ENCODE assay signal across 31 cellular contexts in the genomic region with DNA sequence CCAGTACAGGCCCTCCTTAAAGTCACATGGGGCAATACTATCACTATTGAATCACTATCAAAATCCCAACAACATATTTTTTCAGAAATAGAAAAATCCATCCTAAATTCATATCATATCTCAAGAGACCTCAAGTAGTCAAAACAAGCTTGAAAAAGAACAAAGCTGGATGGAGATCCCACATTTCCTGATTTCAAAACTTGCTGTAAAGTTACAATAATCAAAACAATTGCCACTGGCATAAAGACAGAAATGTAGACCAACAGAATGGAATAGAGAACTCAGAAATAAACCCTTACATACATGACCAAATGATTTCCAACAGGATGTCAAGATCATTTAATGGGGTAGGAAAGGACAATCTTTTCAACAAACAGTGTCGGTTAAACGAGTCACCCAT.
"Had no signal": no experiment of that assay in that cellular context is flagged by ENCODE, and none has a peak within 500 bp of the region (broad histone marks: within the 10 kb centered on the region; RNA-seq: fewer than 3 reads in every experiment).

No MANE protein-coding gene starts in this region.

- H3K4me3 Mint-ChIP-seq: activated CD4-positive, alpha-beta memory T cell treated with anti-CD3 and anti-CD28 coated beads for 36 hours; activated CD4-positive, alpha-beta T cell treated with anti-CD3 and anti-CD28 coated beads for 36 hours; activated CD4-positive, alpha-beta T cell treated with anti-CD3 and anti-CD28 coated beads, Interleukin-2, amount 10 ng/mL, durations not matched to agents 24 days and 14 days; activated CD8-positive, alpha-beta memory T cell treated with anti-CD3 and anti-CD28 coated beads, Interleukin-2, amount 10 ng/mL, durations not matched to agents 7 days and 5 days; activated CD8-positive, alpha-beta T cell treated with anti-CD3 and anti-CD28 coated beads, Interleukin-2, amount 10 ng/mL, durations not matched to agents 7 days and 5 days; activated naive CD4-positive, alpha-beta T cell treated with anti-CD3 and anti-CD28 coated beads for 36 hours; activated naive CD4-positive, alpha-beta T cell treated with anti-CD3 and anti-CD28 coated beads, Interleukin-2, amount 50 U/mL, for 24 hours; activated naive CD8-positive, alpha-beta T cell treated with anti-CD3 and anti-CD28 coated beads for 36 hours; activated naive CD8-positive, alpha-beta T cell treated with anti-CD3 and anti-CD28 coated beads, Interleukin-2, amount 50 U/mL, for 24 hours; activated T-helper 1 cell treated with anti-CD3 and anti-CD28 coated beads, Interleukin-12 subunit alpha, Interleukin-12 subunit beta, Interleukin-2, Interleukin-4 antibody, amounts not matched to agents 30 ng/mL and 10 ng/mL and 1 ng/mL, durations not matched to agents 14 hours and 24 hours and 36 hours; effector memory CD8-positive, alpha-beta T cell; T-cell; T-helper 1 cell treated with Interleukin-12 subunit alpha and Interleukin-12 subunit beta and Interleukin-4 antibody, amounts not matched to agents 30 μg/mL and 1 μg/mL, for 36 hours; T-helper 2 cell treated with Interferon-gamma antibody and Interleukin-4, amounts not matched to agents 5 μg/mL and 100 μg/mL, for 36 hours had no signal

- H3K27ac ChIP-seq: brain microvascular endothelial cell, esophagus muscularis mucosa had no signal

- H3K27ac Mint-ChIP-seq: activated CD4-positive, alpha-beta memory T cell treated with anti-CD3 and anti-CD28 coated beads for 36 hours; activated CD4-positive, alpha-beta T cell treated with anti-CD3 and anti-CD28 coated beads for 36 hours; activated CD4-positive, alpha-beta T cell treated with anti-CD3 and anti-CD28 coated beads, Interleukin-2, amount 10 ng/mL, durations not matched to agents 24 days and 14 days; activated CD8-positive, alpha-beta memory T cell treated with anti-CD3 and anti-CD28 coated beads, Interleukin-2, amount 10 ng/mL, durations not matched to agents 7 days and 5 days; activated CD8-positive, alpha-beta T cell treated with anti-CD3 and anti-CD28 coated beads, Interleukin-2, amount 10 ng/mL, durations not matched to agents 7 days and 5 days; activated naive CD4-positive, alpha-beta T cell treated with anti-CD3 and anti-CD28 coated beads for 36 hours; activated naive CD4-positive, alpha-beta T cell treated with anti-CD3 and anti-CD28 coated beads, Interleukin-2, amount 50 U/mL, for 24 hours; activated naive CD8-positive, alpha-beta T cell treated with anti-CD3 and anti-CD28 coated beads for 36 hours; activated naive CD8-positive, alpha-beta T cell treated with anti-CD3 and anti-CD28 coated beads, Interleukin-2, amount 50 U/mL, for 24 hours; activated T-helper 1 cell treated with anti-CD3 and anti-CD28 coated beads, Interleukin-12 subunit alpha, Interleukin-12 subunit beta, Interleukin-2, Interleukin-4 antibody, amounts not matched to agents 30 ng/mL and 10 ng/mL and 1 ng/mL, durations not matched to agents 14 hours and 24 hours and 36 hours; activated T-helper 2 cell treated with anti-CD3 and anti-CD28 coated beads, Interferon-gamma antibody, Interleukin-2, Interleukin-4, amounts not matched to agents 10 μg/mL and 5 μg/mL and 100 μg/mL, durations not matched to agents 14 hours and 24 hours and 36 hours; effector memory CD8-positive, alpha-beta T cell; T-cell; T-helper 1 cell treated with Interleukin-12 subunit alpha and Interleukin-12 subunit beta and Interleukin-4 antibody, amounts not matched to agents 30 μg/mL and 1 μg/mL, for 36 hours; T-helper 2 cell treated with Interferon-gamma antibody and Interleukin-4, amounts not matched to agents 5 μg/mL and 100 μg/mL, for 36 hours had no signal

- ATAC-seq: activated CD4-positive, alpha-beta T cell treated with anti-CD3 and anti-CD28 coated beads for 36 hours; activated CD8-positive, alpha-beta memory T cell treated with anti-CD3 and anti-CD28 coated beads, Interleukin-2, amount 10 ng/mL, durations not matched to agents 7 days and 5 days; activated CD8-positive, alpha-beta T cell treated with anti-CD3 and anti-CD28 coated beads, Interleukin-2, amount 10 ng/mL, durations not matched to agents 7 days and 5 days; activated naive CD8-positive, alpha-beta T cell treated with anti-CD3 and anti-CD28 coated beads, Interleukin-2, amount 50 U/mL, for 24 hours; effector memory CD8-positive, alpha-beta T cell; T-cell had no signal

- H3K4me1 Mint-ChIP-seq: activated CD4-positive, alpha-beta T cell treated with anti-CD3 and anti-CD28 coated beads for 36 hours; activated naive CD4-positive, alpha-beta T cell treated with anti-CD3 and anti-CD28 coated beads, Interleukin-2, amount 50 U/mL, for 24 hours; activated naive CD8-positive, alpha-beta T cell treated with anti-CD3 and anti-CD28 coated beads for 36 hours; activated naive CD8-positive, alpha-beta T cell treated with anti-CD3 and anti-CD28 coated beads, Interleukin-2, amount 50 U/mL, for 24 hours; T-cell had no signal

- H3K27me3 ChIP-seq: brain microvascular endothelial cell, esophagus muscularis mucosa had no signal

- H3K36me3 ChIP-seq: brain microvascular endothelial cell, esophagus muscularis mucosa had no signal

- H3K27me3 Mint-ChIP-seq: activated CD4-positive, alpha-beta memory T cell treated with anti-CD3 and anti-CD28 coated beads for 36 hours; activated CD4-positive, alpha-beta T cell treated with anti-CD3 and anti-CD28 coated beads for 36 hours; activated naive CD4-positive, alpha-beta T cell treated with anti-CD3 and anti-CD28 coated beads, Interleukin-2, amount 50 U/mL, for 24 hours; activated naive CD8-positive, alpha-beta T cell treated with anti-CD3 and anti-CD28 coated beads for 36 hours; activated naive CD8-positive, alpha-beta T cell treated with anti-CD3 and anti-CD28 coated beads, Interleukin-2, amount 50 U/mL, for 24 hours; effector memory CD8-positive, alpha-beta T cell had no signal

- H3K36me3 Mint-ChIP-seq: activated CD4-positive, alpha-beta memory T cell treated with anti-CD3 and anti-CD28 coated beads for 36 hours; activated CD8-positive, alpha-beta memory T cell treated with anti-CD3 and anti-CD28 coated beads, Interleukin-2, amount 10 ng/mL, durations not matched to agents 7 days and 5 days; activated naive CD4-positive, alpha-beta T cell treated with anti-CD3 and anti-CD28 coated beads, Interleukin-2, amount 50 U/mL, for 24 hours; activated naive CD8-positive, alpha-beta T cell treated with anti-CD3 and anti-CD28 coated beads for 36 hours; T-cell had no signal

- DNase-seq: activated CD4-positive, alpha-beta memory T cell treated with anti-CD3 and anti-CD28 coated beads for 36 hours; activated CD4-positive, alpha-beta T cell treated with anti-CD3 and anti-CD28 coated beads for 36 hours; activated CD4-positive, alpha-beta T cell treated with anti-CD3 and anti-CD28 coated beads, Interleukin-2, amount 10 ng/mL, durations not matched to agents 24 days and 14 days; activated CD4-positive, CD25-positive, alpha-beta regulatory T cell; activated CD4-positive, CD25-positive, alpha-beta regulatory T cell treated with anti-CD3 and anti-CD28 coated beads, Interleukin-2, amount 50 U/mL, for 72 hours; activated CD8-positive, alpha-beta memory T cell treated with anti-CD3 and anti-CD28 coated beads, Interleukin-2, amount 10 ng/mL, durations not matched to agents 7 days and 5 days; activated CD8-positive, alpha-beta memory T cell treated with anti-CD3 and anti-CD28 coated beads, Interleukin-2, amount 50 U/mL, for 4 hours; activated CD8-positive, alpha-beta T cell treated with anti-CD3 and anti-CD28 coated beads, Interleukin-2, amount 10 ng/mL, durations not matched to agents 7 days and 5 days; activated naive CD4-positive, alpha-beta T cell treated with anti-CD3 and anti-CD28 coated beads for 36 hours; activated naive CD8-positive, alpha-beta T cell treated with anti-CD3 and anti-CD28 coated beads for 36 hours; activated naive CD8-positive, alpha-beta T cell treated with anti-CD3 and anti-CD28 coated beads, Interleukin-2, amount 50 U/mL, for 24 hours; activated T-cell treated with anti-CD3 and anti-CD28 coated beads, Interleukin-2, amount 50 U/mL, for 1 hour; activated T-cell treated with anti-CD3 and anti-CD28 coated beads, Interleukin-2, amount 50 U/mL, for 48 hours; brain microvascular endothelial cell; caudate nucleus; cortex of kidney; dermis blood vessel endothelial cell; effector CD4-positive, alpha-beta T cell; effector memory CD8-positive, alpha-beta T cell; erythroblast; foreskin fibroblast; head of caudate nucleus; hippocampal formation; T-cell; T1000 had no signal

- H3K9me3 ChIP-seq: esophagus muscularis mucosa had no signal

- H3K4me3 ChIP-seq: esophagus muscularis mucosa had no signal
